ENCODE assay signal across 1 cellular context in the genomic region with DNA sequence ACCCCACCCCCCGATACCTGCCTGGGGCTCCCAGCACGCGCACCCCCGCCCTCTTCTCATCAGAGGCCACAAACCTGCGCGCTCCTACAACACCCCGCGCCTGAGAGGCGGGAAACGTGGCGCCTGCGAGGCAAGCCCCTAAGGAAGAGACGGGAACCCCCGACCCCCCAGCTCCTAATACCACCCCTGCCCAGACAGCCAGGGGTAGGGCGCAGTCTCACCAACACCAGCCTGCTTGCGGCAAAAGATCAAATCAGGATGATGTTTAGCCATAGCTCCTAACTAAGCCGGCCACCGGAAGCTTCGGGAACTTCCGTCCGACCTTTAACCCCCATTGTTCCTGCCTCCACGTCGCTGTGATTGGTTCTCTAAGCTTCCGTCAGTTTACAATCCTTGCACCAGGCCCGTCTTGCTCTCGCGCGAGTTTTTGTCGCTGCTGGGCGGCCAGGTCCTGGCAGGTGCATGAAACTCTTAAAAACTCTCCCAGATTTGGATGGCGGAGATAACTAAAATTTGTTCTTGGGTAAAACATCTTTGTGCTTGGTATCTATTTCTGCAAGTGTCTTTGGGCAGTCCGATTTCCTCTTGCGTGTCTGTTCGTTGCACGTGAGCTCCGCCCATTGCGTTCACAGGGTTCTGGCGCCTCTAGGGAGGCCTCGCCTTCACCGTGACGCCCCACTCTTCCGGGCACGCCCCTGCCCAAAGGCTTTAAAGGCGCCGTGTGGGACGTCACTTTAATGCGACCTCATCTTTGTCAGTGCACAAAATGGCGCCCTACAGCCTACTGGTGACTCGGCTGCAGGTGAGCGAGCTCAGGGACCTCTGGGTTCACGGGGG.
TF ChIP-seq lines count a peak whose summit lies in the region.

Gene ACO2, plus strand, starts transcription at position 737 of the 837 bp plus-strand sequence. Its CDS starts 30 bp downstream, at position 767.
Gene PHF5A, minus strand, starts transcription at position 312 of the 837 bp plus-strand sequence. Its CDS starts 39 bp downstream, at position 273.

TF ChIP-seq in HEK293, 187 proteins besides CTCF, POLR2A, EP300 and RAD21 (continued from another document and continues in another):
- TF ChIP-seq ZBTB10 (tag by site-specific recombination; IDR thresholded peaks at IDR 0.05) (peak; percentile 73), ZNF558 (tag by site-specific recombination; IDR thresholded peaks at IDR 0.05) (peak; percentile 78; the same call in 1 of the 2 replicates), ZNF629 (tag by site-specific recombination; IDR thresholded peaks at IDR 0.05) (peak; percentile 93), ZNF169 (tag by site-specific recombination; IDR thresholded peaks at IDR 0.05) (no peak), ZNF10 (tag by site-specific recombination; IDR thresholded peaks at IDR 0.05) (peak; percentile 80; the same call in 1 of the 2 replicates), ZNF580 (tag by site-specific recombination; IDR thresholded peaks at IDR 0.05) (0 out of 2 replicates have a peak, but pooled peaks have one; percentile 8), ZNF24 (tag by site-specific recombination; IDR thresholded peaks at IDR 0.05) (0 out of 2 replicates have a peak, but pooled peaks have one; percentile 56), ZEB2 (tag by site-specific recombination; IDR thresholded peaks at IDR 0.05) (peak; percentile 59), ZNF426 (tag by site-specific recombination; IDR thresholded peaks at IDR 0.05) (no peak), ZFP41 (tag by site-specific recombination; IDR thresholded peaks at IDR 0.05; ENCODE audit: borderline replicate concordance) (no peak), ZNF2 (tag by site-specific recombination; IDR thresholded peaks at IDR 0.05) (0 out of 2 replicates have a peak, but pooled peaks have one; percentile 56), HOXC10 (CRISPR knock-in tag; IDR thresholded peaks at IDR 0.05) (no peak), ZNF776 (tag by site-specific recombination; IDR thresholded peaks at IDR 0.05; ENCODE audit: borderline replicate concordance) (no peak), OVOL3 (tag by site-specific recombination; IDR thresholded peaks at IDR 0.05) (no peak), ZBTB8A (tag by site-specific recombination; IDR thresholded peaks at IDR 0.05) (peak; percentile 93), HOXD13 (CRISPR knock-in tag; IDR thresholded peaks at IDR 0.05; ENCODE audit: borderline replicate concordance) (peak; percentile 93), IKZF3 (tag by site-specific recombination; IDR thresholded peaks at IDR 0.05) (no peak), ZNF843 (tag by site-specific recombination; IDR thresholded peaks at IDR 0.05) (0 out of 2 replicates have a peak, but pooled peaks have one; percentile 41), ZNF350 (tag by site-specific recombination; IDR thresholded peaks at IDR 0.05) (no peak), ZNF639 (tag by site-specific recombination; IDR thresholded peaks at IDR 0.05) (peak; percentile 94), ZIC2 (tag by site-specific recombination; IDR thresholded peaks at IDR 0.05) (peak; percentile 66; the same call in 1 of the 2 replicates), ZNF324 (tag by site-specific recombination; IDR thresholded peaks at IDR 0.05) (peak; percentile 98), OSR2 (tag by site-specific recombination; IDR thresholded peaks at IDR 0.05) (0 out of 2 replicates have a peak, but pooled peaks have one; percentile 39), ZNF501 (tag by site-specific recombination; IDR thresholded peaks at IDR 0.05) (no peak), ZXDB (tag by site-specific recombination; IDR thresholded peaks at IDR 0.05) (peak; percentile 96), ZNF48 (tag by site-specific recombination; IDR thresholded peaks at IDR 0.05) (no peak), KLF10 (tag by site-specific recombination; IDR thresholded peaks at IDR 0.05) (peak; percentile 87), FEZF1 (tag by site-specific recombination; IDR thresholded peaks at IDR 0.05) (0 out of 2 replicates have a peak, but pooled peaks have one; percentile 6), KLF9 (tag by site-specific recombination; IDR thresholded peaks at IDR 0.05; ENCODE audit: low read depth) (peak; percentile 98), ZNF121 (tag by site-specific recombination; IDR thresholded peaks at IDR 0.05) (no peak), KLF1 (tag by site-specific recombination; IDR thresholded peaks at IDR 0.05) (peak; percentile 99), ZNF777 (tag by site-specific recombination; IDR thresholded peaks at IDR 0.05; ENCODE audit: borderline replicate concordance) (no peak), ZNF571 (tag by site-specific recombination; IDR thresholded peaks at IDR 0.05) (no peak), TCF7L2 (IDR thresholded peaks at IDR 0.05; ENCODE audit: borderline replicate concordance, low read depth, low read length) (0 out of 2 replicates have a peak, but pooled peaks have one; percentile 31), ZBTB44 (tag by site-specific recombination; IDR thresholded peaks at IDR 0.05) (peak; percentile 61; the same call in 1 of the 2 replicates)
- TF ChIP-seq, protein P1, sequence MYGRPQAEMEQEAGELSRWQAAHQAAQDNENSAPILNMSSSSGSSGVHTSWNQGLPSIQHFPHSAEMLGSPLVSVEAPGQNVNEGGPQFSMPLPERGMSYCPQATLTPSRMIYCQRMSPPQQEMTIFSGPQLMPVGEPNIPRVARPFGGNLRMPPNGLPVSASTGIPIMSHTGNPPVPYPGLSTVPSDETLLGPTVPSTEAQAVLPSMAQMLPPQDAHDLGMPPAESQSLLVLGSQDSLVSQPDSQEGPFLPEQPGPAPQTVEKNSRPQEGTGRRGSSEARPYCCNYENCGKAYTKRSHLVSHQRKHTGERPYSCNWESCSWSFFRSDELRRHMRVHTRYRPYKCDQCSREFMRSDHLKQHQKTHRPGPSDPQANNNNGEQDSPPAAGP (tag by site-specific recombination; IDR thresholded peaks at IDR 0.05) = peak; percentile 91
- TF ChIP-seq, protein P2, sequence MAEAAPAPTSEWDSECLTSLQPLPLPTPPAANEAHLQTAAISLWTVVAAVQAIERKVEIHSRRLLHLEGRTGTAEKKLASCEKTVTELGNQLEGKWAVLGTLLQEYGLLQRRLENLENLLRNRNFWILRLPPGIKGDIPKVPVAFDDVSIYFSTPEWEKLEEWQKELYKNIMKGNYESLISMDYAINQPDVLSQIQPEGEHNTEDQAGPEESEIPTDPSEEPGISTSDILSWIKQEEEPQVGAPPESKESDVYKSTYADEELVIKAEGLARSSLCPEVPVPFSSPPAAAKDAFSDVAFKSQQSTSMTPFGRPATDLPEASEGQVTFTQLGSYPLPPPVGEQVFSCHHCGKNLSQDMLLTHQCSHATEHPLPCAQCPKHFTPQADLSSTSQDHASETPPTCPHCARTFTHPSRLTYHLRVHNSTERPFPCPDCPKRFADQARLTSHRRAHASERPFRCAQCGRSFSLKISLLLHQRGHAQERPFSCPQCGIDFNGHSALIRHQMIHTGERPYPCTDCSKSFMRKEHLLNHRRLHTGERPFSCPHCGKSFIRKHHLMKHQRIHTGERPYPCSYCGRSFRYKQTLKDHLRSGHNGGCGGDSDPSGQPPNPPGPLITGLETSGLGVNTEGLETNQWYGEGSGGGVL (tag by site-specific recombination; IDR thresholded peaks at IDR 0.05) = no peak
- TF ChIP-seq, protein P3, sequence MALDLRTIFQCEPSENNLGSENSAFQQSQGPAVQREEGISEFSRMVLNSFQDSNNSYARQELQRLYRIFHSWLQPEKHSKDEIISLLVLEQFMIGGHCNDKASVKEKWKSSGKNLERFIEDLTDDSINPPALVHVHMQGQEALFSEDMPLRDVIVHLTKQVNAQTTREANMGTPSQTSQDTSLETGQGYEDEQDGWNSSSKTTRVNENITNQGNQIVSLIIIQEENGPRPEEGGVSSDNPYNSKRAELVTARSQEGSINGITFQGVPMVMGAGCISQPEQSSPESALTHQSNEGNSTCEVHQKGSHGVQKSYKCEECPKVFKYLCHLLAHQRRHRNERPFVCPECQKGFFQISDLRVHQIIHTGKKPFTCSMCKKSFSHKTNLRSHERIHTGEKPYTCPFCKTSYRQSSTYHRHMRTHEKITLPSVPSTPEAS (tag by site-specific recombination; IDR thresholded peaks at IDR 0.05) = 0 out of 2 replicates have a peak, but pooled peaks have one; percentile 17
- TF ChIP-seq, protein P4, sequence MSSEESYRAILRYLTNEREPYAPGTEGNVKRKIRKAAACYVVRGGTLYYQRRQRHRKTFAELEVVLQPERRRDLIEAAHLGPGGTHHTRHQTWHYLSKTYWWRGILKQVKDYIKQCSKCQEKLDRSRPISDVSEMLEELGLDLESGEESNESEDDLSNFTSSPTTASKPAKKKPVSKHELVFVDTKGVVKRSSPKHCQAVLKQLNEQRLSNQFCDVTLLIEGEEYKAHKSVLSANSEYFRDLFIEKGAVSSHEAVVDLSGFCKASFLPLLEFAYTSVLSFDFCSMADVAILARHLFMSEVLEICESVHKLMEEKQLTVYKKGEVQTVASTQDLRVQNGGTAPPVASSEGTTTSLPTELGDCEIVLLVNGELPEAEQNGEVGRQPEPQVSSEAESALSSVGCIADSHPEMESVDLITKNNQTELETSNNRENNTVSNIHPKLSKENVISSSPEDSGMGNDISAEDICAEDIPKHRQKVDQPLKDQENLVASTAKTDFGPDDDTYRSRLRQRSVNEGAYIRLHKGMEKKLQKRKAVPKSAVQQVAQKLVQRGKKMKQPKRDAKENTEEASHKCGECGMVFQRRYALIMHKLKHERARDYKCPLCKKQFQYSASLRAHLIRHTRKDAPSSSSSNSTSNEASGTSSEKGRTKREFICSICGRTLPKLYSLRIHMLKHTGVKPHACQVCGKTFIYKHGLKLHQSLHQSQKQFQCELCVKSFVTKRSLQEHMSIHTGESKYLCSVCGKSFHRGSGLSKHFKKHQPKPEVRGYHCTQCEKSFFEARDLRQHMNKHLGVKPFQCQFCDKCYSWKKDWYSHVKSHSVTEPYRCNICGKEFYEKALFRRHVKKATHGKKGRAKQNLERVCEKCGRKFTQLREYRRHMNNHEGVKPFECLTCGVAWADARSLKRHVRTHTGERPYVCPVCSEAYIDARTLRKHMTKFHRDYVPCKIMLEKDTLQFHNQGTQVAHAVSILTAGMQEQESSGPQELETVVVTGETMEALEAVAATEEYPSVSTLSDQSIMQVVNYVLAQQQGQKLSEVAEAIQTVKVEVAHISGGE (tag by site-specific recombination; conservative IDR thresholded peaks at IDR 0.05; ENCODE audit: low read depth) = peak; percentile 30
